ENCODE assay signal across 17 cellular contexts in the genomic region with DNA sequence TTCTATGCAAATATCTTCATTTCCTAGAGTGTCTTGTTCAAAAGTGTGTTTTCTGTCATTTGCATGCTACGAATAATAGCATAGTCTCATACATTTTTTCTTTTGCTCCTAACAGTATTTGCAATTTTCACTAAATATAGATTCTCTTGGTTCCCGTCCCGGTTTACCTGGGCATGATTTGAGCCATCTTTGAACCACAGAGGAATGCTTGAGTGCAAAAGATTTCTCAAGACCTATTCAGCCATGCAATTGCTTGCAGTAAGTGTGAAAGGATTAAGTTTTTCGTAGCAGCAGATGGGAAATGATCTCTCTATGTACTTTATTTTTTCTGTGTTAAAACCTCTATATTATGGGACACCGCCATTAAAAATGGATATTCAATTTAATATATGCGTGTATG.
"Had no signal": no experiment of that assay in that cellular context is flagged by ENCODE, and none has a peak within 500 bp of the region (broad histone marks: within the 10 kb centered on the region; RNA-seq: fewer than 3 reads in every experiment).

No MANE protein-coding gene starts in this region.

- DNase-seq: activated B cell treated with CpG ODN at 0.5 μM for 24 hours; activated CD4-positive, alpha-beta T cell treated with anti-CD3 and anti-CD28 coated beads for 48 hours; activated CD8-positive, alpha-beta memory T cell treated with anti-CD3 and anti-CD28 coated beads, Interleukin-2, amount 50 U/mL, for 4 hours; activated CD8-positive, alpha-beta T cell treated with anti-CD3 and anti-CD28 coated beads, Interleukin-2, amount 10 ng/mL, durations not matched to agents 7 days and 5 days; activated gamma-delta T cell; activated T-cell treated with anti-CD3 and anti-CD28 coated beads, Interleukin-2, amount 50 U/mL, for 72 hours; amygdala; central memory CD4-positive, alpha-beta T cell; colonic mucosa; islet precursor cell; left lung; mammary epithelial cell; psoas muscle; right lobe of liver; stimulated activated CD4-positive, alpha-beta T cell treated with anti-CD3 and anti-CD28 coated beads, Interleukin-4, amount 100 ng/mL, for 4 hours; stimulated activated CD8-positive, alpha-beta memory T cell treated with anti-CD3 and anti-CD28 coated beads, Interleukin-4, amount 100 ng/mL, for 48 hours had no signal

- ATAC-seq: activated CD8-positive, alpha-beta T cell treated with anti-CD3 and anti-CD28 coated beads, Interleukin-2, amount 10 ng/mL, durations not matched to agents 7 days and 5 days; activated T-cell treated with anti-CD3 and anti-CD28 coated beads, Interleukin-2, amount 50 U/mL, for 72 hours; esophagus mucosa; left lung; psoas muscle; right lobe of liver had no signal
